ENCODE assay signal across 16 cellular contexts in genomic region chr6:150966786-150967185, GRCh38.
DNase-seq lines count a peak whose midpoint lies in the region; ATAC-seq and TF ChIP-seq lines count a peak whose summit lies in the region.
"Had no signal": no experiment of that assay in that cellular context is flagged by ENCODE, and none has a peak within 500 bp of the region (broad histone marks: within the 10 kb centered on the region; RNA-seq: fewer than 3 reads in every experiment).

No MANE protein-coding gene starts in this region.

- no peaks in the 10 kb centered on the region for H3K9me3 ChIP-seq in Karpas-422 (ENCODE audit: low read length)

- no peak overlapping the region for H3K4me3 Mint-ChIP-seq in neural crest cell
- H3K4me3 Mint-ChIP-seq: GM23338 had no signal

- no peaks in the 10 kb centered on the region for H3K27me3 Mint-ChIP-seq in neural crest cell (ENCODE audit: low read depth)

- H3K27ac ChIP-seq in Karpas-422 (ENCODE audit: low read length), result no peak overlapping the region
- H3K27ac ChIP-seq: SK-N-MC had no signal

- no peak overlapping the region for H2AFZ ChIP-seq in Karpas-422 (ENCODE audit: low read length)
- H2AFZ ChIP-seq: GM23338 had no signal

- H3K79me2 ChIP-seq in Karpas-422 (ENCODE audit: low read length), result no peaks in the 10 kb centered on the region

- H3K27ac Mint-ChIP-seq in neural crest cell (ENCODE audit: unreplicated experiment), result peak overlapping the region; percentile 50
- H3K27ac Mint-ChIP-seq: GM23338 had no signal

- H3K9me3 Mint-ChIP-seq in neural crest cell, result no peaks in the 10 kb centered on the region
- H3K9me3 Mint-ChIP-seq: GM23338 had no signal

- no peak overlapping the region for H3K4me2 ChIP-seq in Karpas-422 (ENCODE audit: low read depth, low read length, poor library complexity, severe bottlenecking)
- H3K4me2 ChIP-seq: GM23338 had no signal

- no peaks in the 10 kb centered on the region for H3K9me2 ChIP-seq in Karpas-422 (replicated peaks; ENCODE audit: insufficient read depth, low read length)

- no peak for ATAC-seq in GM19463 (IDR thresholded peaks at IDR 0.05; ENCODE audit: unreplicated experiment)
- ATAC-seq: GM23338 had no signal

- no peak overlapping the region for H3K9ac ChIP-seq in Karpas-422 (ENCODE audit: low read length)

- H4K20me1 ChIP-seq in Karpas-422 (ENCODE audit: insufficient read depth, low read depth, low read length), result no peaks in the 10 kb centered on the region

- no peak for TF ChIP-seq CTCF in neural crest cell (conservative IDR thresholded peaks at IDR 0.05)

- peaks cover 12% of the 10 kb centered on the region for H3K36me3 Mint-ChIP-seq in neural crest cell (ENCODE audit: low read depth)

- no peaks in the 10 kb centered on the region for H3K4me1 Mint-ChIP-seq in neural crest cell
- H3K4me1 Mint-ChIP-seq: GM23338 had no signal

- DNase-seq in NCI-H345 (lab: John Stamatoyannopoulos, UW) (peak; percentile 18), NCI-H345 treated with DMSO at 0.1 percent for 48 hours (lab: John Stamatoyannopoulos, UW; ENCODE audit: unreplicated experiment) (no peak), NCI-H2029 (lab: John Stamatoyannopoulos, UW) (peak; percentile 51), NCI-H748 treated with DMSO at 0.1 percent for 48 hours (lab: John Stamatoyannopoulos, UW) (peak; percentile 51), neural crest cell (ENCODE audit: low read depth, low spot score) (no peak), activated gamma-delta T cell treated with Interleukin-2 at 50 U/mL for 16 hours (no peak), Karpas-422 (no peak)
- DNase-seq: DMS79, KG1, NCI-H187, NCI-H226, Right ventricle myocardium superior, T-helper 9 cell had no signal

- H3K4me3 ChIP-seq in Karpas-422 (ENCODE audit: low read length), result no peak overlapping the region
- H3K4me3 ChIP-seq: GM23338, SK-N-MC had no signal

- H3K27me3 ChIP-seq in Karpas-422 (ENCODE audit: low read length), result no peaks in the 10 kb centered on the region

- peaks cover 13% of the 10 kb centered on the region; the same call in 1 of the 2 replicates for H3K36me3 ChIP-seq in Karpas-422 (ENCODE audit: insufficient read depth, low read length)

- H3K4me1 ChIP-seq in Karpas-422 (ENCODE audit: low read length), result no peaks in the 10 kb centered on the region

Comparison
In these comparisons a context has a peak if more than half of its experiments do, and no peak if none do; other contexts are left out.
1. DNase-seq: peak in NCI-H345 (single experiment), NCI-H2029 (single experiment) and NCI-H748 treated with DMSO at 0.1 percent for 48 hours (single experiment); none in NCI-H345 treated with DMSO at 0.1 percent for 48 hours (single experiment), neural crest cell (single experiment), activated gamma-delta T cell treated with Interleukin-2 at 50 U/mL for 16 hours (single experiment) and Karpas-422 (single experiment).